In genomic region chr6:37171970-37172812, GRCh38 we compare ENCODE assay signal across 1 cellular context.
TF ChIP-seq lines count a peak whose summit lies in the region.

No MANE protein-coding gene starts in this region.

TF ChIP-seq in HepG2, 621 proteins besides CTCF, POLR2A, EP300 and RAD21 (continued from another document and continues in another):
- TF ChIP-seq ZGPAT (CRISPR knock-in tag; IDR thresholded peaks at IDR 0.05) (peak; percentile 81), NR2F6 (IDR thresholded peaks at IDR 0.05) (peak; percentile 83), NR2F6 (CRISPR knock-in tag; IDR thresholded peaks at IDR 0.05) (peak; percentile 88), TOE1 (CRISPR knock-in tag; IDR thresholded peaks at IDR 0.05) (no peak), NFE2L2 (IDR thresholded peaks at IDR 0.05; ENCODE audit: low read length) (no peak), CBFB (CRISPR knock-in tag; IDR thresholded peaks at IDR 0.05) (peak; percentile 100), RFX5 (IDR thresholded peaks at IDR 0.05; ENCODE audit: low read depth, low read length) (peak; percentile 29; the same call in 1 of the 2 replicates), SNAI1 (CRISPR knock-in tag; IDR thresholded peaks at IDR 0.05; ENCODE audit: borderline replicate concordance) (peak; percentile 61; the same call in 1 of the 2 replicates), ZBTB2 (CRISPR knock-in tag; IDR thresholded peaks at IDR 0.05; ENCODE audit: low read depth) (no peak), ZBTB43 (CRISPR knock-in tag; conservative IDR thresholded peaks at IDR 0.05) (peak; percentile 64), ZNF580 (CRISPR knock-in tag; IDR thresholded peaks at IDR 0.05; ENCODE audit: borderline replicate concordance, low read depth) (peak; percentile 80; the same call in 1 of the 2 replicates), RARA (CRISPR knock-in tag; IDR thresholded peaks at IDR 0.05) (peak; percentile 78), CREM (IDR thresholded peaks at IDR 0.05) (peak; percentile 89), CREM (CRISPR knock-in tag; IDR thresholded peaks at IDR 0.05) (no peak), ZFP36L1 (CRISPR knock-in tag; IDR thresholded peaks at IDR 0.05) (0 out of 2 replicates have a peak, but pooled peaks have one; percentile 11), CAMTA2 (CRISPR knock-in tag; IDR thresholded peaks at IDR 0.05; ENCODE audit: borderline replicate concordance) (no peak), KDM4B (CRISPR knock-in tag; IDR thresholded peaks at IDR 0.05) (peak; percentile 34; the same call in 1 of the 2 replicates), NAIF1 (CRISPR knock-in tag; IDR thresholded peaks at IDR 0.05; ENCODE audit: borderline replicate concordance) (peak; percentile 53; the same call in 1 of the 2 replicates), NR1H2 (CRISPR knock-in tag; IDR thresholded peaks at IDR 0.05; ENCODE audit: borderline replicate concordance, low read depth) (no peak), ZNF556 (CRISPR knock-in tag; IDR thresholded peaks at IDR 0.05; ENCODE audit: borderline replicate concordance) (peak; percentile 67; the same call in 1 of the 2 replicates), MEIS2 (CRISPR knock-in tag; IDR thresholded peaks at IDR 0.05) (peak; percentile 70; the same call in 1 of the 2 replicates), TP53 (CRISPR knock-in tag; conservative IDR thresholded peaks at IDR 0.05) (0 out of 2 replicates have a peak, but pooled peaks have one; percentile 41), ZBTB38 (CRISPR knock-in tag; IDR thresholded peaks at IDR 0.05) (no peak; the same call in 1 of the 2 replicates), CEBPG (CRISPR knock-in tag; IDR thresholded peaks at IDR 0.05) (peak; percentile 61), ZNF766 (CRISPR knock-in tag; IDR thresholded peaks at IDR 0.05; ENCODE audit: borderline replicate concordance) (peak; percentile 75; the same call in 1 of the 2 replicates), GZF1 (CRISPR knock-in tag; IDR thresholded peaks at IDR 0.05) (peak; percentile 27; the same call in 1 of the 2 replicates), ZNF746 (CRISPR knock-in tag; IDR thresholded peaks at IDR 0.05) (peak; percentile 80; the same call in 1 of the 2 replicates), ARID4A (CRISPR knock-in tag; IDR thresholded peaks at IDR 0.05; ENCODE audit: borderline replicate concordance) (peak; percentile 81), POLR2AphosphoS2 (IDR thresholded peaks at IDR 0.05; ENCODE audit: low read depth, low read length) (0 out of 2 replicates have a peak, but pooled peaks have one; percentile 55), MED1 (CRISPR knock-in tag; IDR thresholded peaks at IDR 0.05) (peak; percentile 93), PPARG (CRISPR knock-in tag; conservative IDR thresholded peaks at IDR 0.05) (peak; percentile 76), SKI (IDR thresholded peaks at IDR 0.05; ENCODE audit: partially characterized antibody) (peak; percentile 77), RFX3 (CRISPR knock-in tag; IDR thresholded peaks at IDR 0.05) (no peak), REST (IDR thresholded peaks at IDR 0.05; ENCODE audit: borderline replicate concordance in 1 of 2, low read depth in 1 of 2, low read length in 2 of 2) (peak in 1 of 2 experiments; percentile 76; a peak in 1 of 4 replicates), TFDP1 (CRISPR knock-in tag; IDR thresholded peaks at IDR 0.05; ENCODE audit: borderline replicate concordance) (peak; percentile 34; the same call in 1 of the 2 replicates), PATZ1 (CRISPR knock-in tag; IDR thresholded peaks at IDR 0.05) (peak; percentile 85), IRF9 (CRISPR knock-in tag; IDR thresholded peaks at IDR 0.05; ENCODE audit: borderline replicate concordance) (0 out of 2 replicates have a peak, but pooled peaks have one; percentile 6), STAT6 (CRISPR knock-in tag; IDR thresholded peaks at IDR 0.05; ENCODE audit: borderline replicate concordance) (peak; percentile 64), ZIK1 (CRISPR knock-in tag; IDR thresholded peaks at IDR 0.05; ENCODE audit: borderline replicate concordance, low read depth) (no peak), ZKSCAN5 (CRISPR knock-in tag; IDR thresholded peaks at IDR 0.05) (no peak), TBL1XR1 (IDR thresholded peaks at IDR 0.05; ENCODE audit: borderline replicate concordance, low read length, partially characterized antibody) (peak; percentile 64)
